In genomic region chr7:32204361-32205018, GRCh38 we compare ENCODE assay signal across 9 cellular contexts.
DNase-seq lines count a peak whose midpoint lies in the region; ATAC-seq and TF ChIP-seq lines count a peak whose summit lies in the region.
"Had no signal": no experiment of that assay in that cellular context is flagged by ENCODE, and none has a peak within 500 bp of the region (broad histone marks: within the 10 kb centered on the region; RNA-seq: fewer than 3 reads in every experiment).

No MANE protein-coding gene starts in this region.

- no peaks in the 10 kb centered on the region for H3K4me1 ChIP-seq in DOHH2 (ENCODE audit: control insufficient read depth, low read length)

- no peak overlapping the region for H3K4me2 ChIP-seq in DOHH2 (ENCODE audit: low read length)

- no peaks in the 10 kb centered on the region for H4K20me1 ChIP-seq in DOHH2 (ENCODE audit: control insufficient read depth, insufficient read depth, low read depth, low read length)

- H3K36me3 ChIP-seq in DOHH2 (ENCODE audit: control insufficient read depth, low read length) = no peaks in the 10 kb centered on the region

- H3K27ac ChIP-seq in DOHH2 (ENCODE audit: low read depth, low read length) = no peak overlapping the region

- no peaks in the 10 kb centered on the region for H3F3A ChIP-seq in DOHH2 (ENCODE audit: control insufficient read depth, insufficient read depth)

- no peak overlapping the region for H3K4me3 ChIP-seq in DOHH2 (ENCODE audit: low read length)

- DNase-seq in LoVo (ENCODE audit: low spot score) = peak; percentile 79
- DNase-seq in RKO (ENCODE audit: low spot score) = peak; percentile 84
- peak; percentile 63 for DNase-seq in epidermal melanocyte (ENCODE audit: insufficient read length, low spot score)
- DNase-seq in middle frontal gyrus (ENCODE audit: extremely low spot score, low spot score) = peak; percentile 90
- DNase-seq in cortex of kidney (lab: John Stamatoyannopoulos, UW) = no peak

- no peaks in the 10 kb centered on the region for H3K27me3 ChIP-seq in DOHH2 (ENCODE audit: control insufficient read depth, low read length)

- TF ChIP-seq CTCF in DOHH2 (IDR thresholded peaks at IDR 0.05; ENCODE audit: low read depth, low read length, poor library complexity, severe bottlenecking) = peak; percentile 52

- H3K9me3 ChIP-seq in DOHH2 (ENCODE audit: control insufficient read depth, insufficient read depth, low read length) = peaks cover 9% of the 10 kb centered on the region; the same call in 1 of the 2 replicates

- peak; percentile 77 for ATAC-seq in GM21390 (IDR thresholded peaks at IDR 0.05; ENCODE audit: unreplicated experiment)
- ATAC-seq in GM18520 (IDR thresholded peaks at IDR 0.05; ENCODE audit: unreplicated experiment) = no peak
- ATAC-seq: activated T-cell treated with anti-CD3 and anti-CD28 coated beads, Interleukin-2, amount 50 U/mL, for 72 hours had no signal

- H3K79me2 ChIP-seq in DOHH2 (ENCODE audit: control insufficient read depth, low read length) = no peaks in the 10 kb centered on the region

- no peaks in the 10 kb centered on the region for H3K9me2 ChIP-seq in DOHH2 (replicated peaks; ENCODE audit: control insufficient read depth, low read length)
